ENCODE assay signal across 25 cellular contexts in the genomic region with DNA sequence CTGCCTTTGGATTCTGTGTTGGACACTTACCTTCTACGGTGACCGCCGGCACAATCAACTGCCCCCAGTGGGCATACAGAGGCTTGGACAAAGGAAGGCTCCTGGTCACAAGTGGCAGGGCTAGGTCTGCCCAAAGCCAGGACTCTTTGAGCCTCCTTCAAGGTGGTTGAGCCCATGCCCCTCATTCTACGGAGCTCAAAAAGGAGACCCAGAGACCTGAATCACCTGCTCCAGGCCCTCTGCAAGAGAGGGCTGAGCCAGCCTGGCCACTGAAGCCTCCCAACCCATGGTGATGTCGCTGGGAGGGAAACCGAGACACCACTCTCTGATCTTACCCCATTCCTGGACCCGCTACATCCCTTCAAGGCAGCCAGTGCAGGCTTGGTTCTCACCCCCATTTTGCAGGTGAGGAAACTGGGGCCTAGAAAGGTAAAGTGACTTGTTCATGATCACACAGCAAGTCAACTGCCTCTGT.
DNase-seq lines count a peak whose midpoint lies in the region; ATAC-seq, FAIRE-seq and TF ChIP-seq lines count a peak whose summit lies in the region.
"Had no signal": no experiment of that assay in that cellular context is flagged by ENCODE, and none has a peak within 500 bp of the region (broad histone marks: within the 10 kb centered on the region; RNA-seq: fewer than 3 reads in every experiment).

No MANE protein-coding gene starts in this region.

- TF ChIP-seq POLR2A in HepG2 (IDR thresholded peaks at IDR 0.05; ENCODE audit: insufficient read depth in 1 of 2, low read depth in 2 of 2, low read length in 2 of 2), result no peak
- TF ChIP-seq POLR2A in right lobe of liver (IDR thresholded peaks at IDR 0.05), result no peak
- TF ChIP-seq POLR2A in sigmoid colon (IDR thresholded peaks at IDR 0.05), result no peak
- no peak for TF ChIP-seq POLR2A in vagina (IDR thresholded peaks at IDR 0.05)

- no peak for FAIRE-seq in HepG2 (lab: Jason Lieb, UNC)
- FAIRE-seq: GM12892 had no signal

- H3K4me3 Mint-ChIP-seq in endodermal cell, result no peak overlapping the region
- H3K4me3 Mint-ChIP-seq: B cell had no signal

- in situ Hi-C loops in HepG2 (cut with HindIII; ENCODE audit: extremely low pct_ligation_motif_present, low pct_unique_long_range_greater_than_20kb), result no loop called here

- WGBS in HepG2 (ENCODE audit: low lambda C conversion rate), result 31% methylated on average over 7 of the region's 7 CpGs
- WGBS in right lobe of liver (ENCODE audit: insufficient coverage, low coverage, low lambda C conversion rate, missing lambda C conversion rate), result 100% methylated on average over 3 of the region's 7 CpGs
- 94 to 100% methylated on average over 7 of the region's 7 CpGs for WGBS in endodermal cell (ENCODE audit: insufficient coverage in 1 of 2, insufficient read length in 1 of 2), 2 experiments
- 91 to 95% methylated on average over 7 of the region's 7 CpGs for WGBS in sigmoid colon, 2 donors

- no peaks in the 10 kb centered on the region for H3K79me2 ChIP-seq in HepG2 (ENCODE audit: insufficient read depth, low read length)

- no peak for DNase-seq in HepG2 (ENCODE audit: low spot score)
- DNase-seq in right lobe of liver, result no peak
- DNase-seq in endodermal cell, result peak; percentile 33
- DNase-seq in sigmoid colon, result peak; percentile 55
- DNase-seq in vagina (ENCODE audit: extremely low spot score in 2 of 2), result peak in 1 of 2 donors; percentile 67
- no peak for DNase-seq in germinal center (ENCODE audit: low spot score)
- DNase-seq: Calu3, DMS79 treated with DMSO at 0.1 percent for 48 hours, GF-D8, GOT3, IMR-90, KG1, MG63, NCI-H2029, NCI-H446, NCI-H524 treated with DMSO at 0.1 percent for 48 hours, NCI-H774, PC-3, SK-N-SH had no signal

- H3K4me3 ChIP-seq in HepG2 (replicated peaks in 1 of 3; ENCODE audit: insufficient read depth in 1 of 3, low read depth in 2 of 3, low read length in 3 of 3) (no peak overlapping the region), right lobe of liver (no peak overlapping the region), endodermal cell (ENCODE audit: low read length) (no peak overlapping the region), sigmoid colon (no peak overlapping the region), vagina (no peak overlapping the region)
- H3K4me3 ChIP-seq: MG63 had no signal

- no peak overlapping the region for H3K27ac Mint-ChIP-seq in endodermal cell
- H3K27ac Mint-ChIP-seq: B cell had no signal

- H3K4me1 Mint-ChIP-seq in endodermal cell, result peaks cover 7% of the 10 kb centered on the region
- H3K4me1 Mint-ChIP-seq: B cell had no signal

- H3K36me3 ChIP-seq in HepG2 (replicated peaks in 1 of 2; ENCODE audit: control insufficient read depth in 1 of 2, insufficient read depth in 2 of 2, low read length in 2 of 2) (no peaks in the 10 kb centered on the region), right lobe of liver (no peaks in the 10 kb centered on the region), endodermal cell (ENCODE audit: control insufficient read depth, insufficient read depth, low read length) (no peaks in the 10 kb centered on the region), sigmoid colon (no peaks in the 10 kb centered on the region), vagina (no peaks in the 10 kb centered on the region)
- H3K36me3 ChIP-seq: MG63 had no signal

- H3K9me3 ChIP-seq in HepG2 (ENCODE audit: low read length), result no peaks in the 10 kb centered on the region
- H3K9me3 ChIP-seq in right lobe of liver, result no peaks in the 10 kb centered on the region
- no peaks in the 10 kb centered on the region for H3K9me3 ChIP-seq in endodermal cell (ENCODE audit: control insufficient read depth, low read length)
- no peaks in the 10 kb centered on the region for H3K9me3 ChIP-seq in sigmoid colon
- no peaks in the 10 kb centered on the region for H3K9me3 ChIP-seq in vagina
- H3K9me3 ChIP-seq: MG63, SK-N-SH had no signal

- H3K27ac ChIP-seq in HepG2 (ENCODE audit: extremely low read length, insufficient read depth, low read length) (no peak overlapping the region), right lobe of liver (no peak overlapping the region), endodermal cell (ENCODE audit: low read depth, low read length) (no peak overlapping the region), sigmoid colon (no peak overlapping the region), vagina (peak overlapping the region; percentile 57)
- H3K27ac ChIP-seq: C4-2B had no signal

- TF ChIP-seq EP300 in HepG2 (IDR thresholded peaks at IDR 0.05; ENCODE audit: low read depth in 2 of 2, low read length in 2 of 2) (no peak), HepG2 (CRISPR knock-in tag; IDR thresholded peaks at IDR 0.05; ENCODE audit: borderline replicate concordance) (no peak), sigmoid colon (IDR thresholded peaks at IDR 0.05) (no peak)

- POLR2A ChIA-PET in HepG2 (lab: Yijun Ruan, JAX), result no interaction called here

- H3K4me2 ChIP-seq in HepG2 (ENCODE audit: low read depth, low read length), result no peak overlapping the region
- H3K4me2 ChIP-seq: SK-N-SH had no signal

- H2AFZ ChIP-seq in HepG2 (ENCODE audit: low read length), result no peak overlapping the region

- no TSS peak for BruUV-seq in HepG2 (replicated peaks; lab: Mats Ljungman, UMichigan)

- intact Hi-C loops in HepG2 (cut with micrococcal nuclease; ENCODE audit: unreplicated experiment), result no loop called here
- intact Hi-C loops in right lobe of liver (cut with DNase I), result loop anchor here (10.0 kb wide), 2 partner anchors 79 to 241 kb away; no protein-coding TSS in a partner anchor
- intact Hi-C loops in sigmoid colon (cut with DNase I), result no loop called here
- intact Hi-C loops in vagina (cut with DNase I), result no loop called here

- H3K27me3 ChIP-seq in HepG2 (ENCODE audit: control insufficient read depth in 1 of 2, insufficient read depth in 2 of 2, low read length in 2 of 2) (peaks cover 16 to 80% of the 10 kb centered on the region in 2 experiments), right lobe of liver (no peaks in the 10 kb centered on the region), endodermal cell (ENCODE audit: control insufficient read depth, insufficient read depth, low read length, poor library complexity, severe bottlenecking) (peaks cover 32% of the 10 kb centered on the region), sigmoid colon (peaks cover 0 to 5% (median 0%) of the 10 kb centered on the region in 3 donors), vagina (no peaks in the 10 kb centered on the region)
- H3K27me3 ChIP-seq: MG63 had no signal

- 0 out of 2 replicates have a peak, but pooled peaks cover 3% of the 10 kb centered on the region for H4K20me1 ChIP-seq in HepG2 (ENCODE audit: insufficient read depth, low read length)

- no peak for TF ChIP-seq RAD21 in HepG2 (CRISPR knock-in tag; IDR thresholded peaks at IDR 0.05)

- H3K9me3 Mint-ChIP-seq in endodermal cell, result no peaks in the 10 kb centered on the region

- CTCF ChIA-PET in HepG2 (lab: Yijun Ruan, JAX; ENCODE audit: low intra/inter-chr PET ratio, low total read pairs), result interaction anchor here (1.1 kb wide), 1 partner anchor 119 kb away, joined by 3 read pairs; no protein-coding TSS in a partner anchor

- no peak for TF ChIP-seq CTCF in HepG2 (CRISPR knock-in tag; IDR thresholded peaks at IDR 0.05)
- no peak for TF ChIP-seq CTCF in right lobe of liver (IDR thresholded peaks at IDR 0.05)
- no peak for TF ChIP-seq CTCF in endodermal cell (conservative IDR thresholded peaks at IDR 0.05)
- TF ChIP-seq CTCF in sigmoid colon (IDR thresholded peaks at IDR 0.05), result no peak
- TF ChIP-seq CTCF in vagina (IDR thresholded peaks at IDR 0.05), result no peak

- H3K4me1 ChIP-seq in HepG2 (ENCODE audit: insufficient read depth, low read length) (no peaks in the 10 kb centered on the region), right lobe of liver (no peaks in the 10 kb centered on the region), endodermal cell (ENCODE audit: control insufficient read depth, insufficient read depth, low read length) (no peaks in the 10 kb centered on the region), sigmoid colon (no peaks in the 10 kb centered on the region), vagina (peaks cover 22% of the 10 kb centered on the region)

- ATAC-seq in HepG2 (0 out of 3 replicates have a peak, but pooled peaks have one; percentile 10), right lobe of liver (no peak), GM19395 (IDR thresholded peaks at IDR 0.05; ENCODE audit: unreplicated experiment) (no peak), GM18907 (IDR thresholded peaks at IDR 0.05; ENCODE audit: unreplicated experiment) (no peak)
- ATAC-seq: HCT116, PC-3 had no signal

- H3K36me3 Mint-ChIP-seq in endodermal cell (ENCODE audit: low read depth), result no peaks in the 10 kb centered on the region

- peaks cover 29% of the 10 kb centered on the region for H3K27me3 Mint-ChIP-seq in endodermal cell (ENCODE audit: insufficient read depth)

- H3K9ac ChIP-seq in HepG2 (ENCODE audit: insufficient read depth, low read depth, low read length) (no peak overlapping the region), endodermal cell (ENCODE audit: extremely low read depth, low read length, poor library complexity, severe bottlenecking) (no peak overlapping the region)
- H3K9ac ChIP-seq: SK-N-SH had no signal

TF ChIP-seq in HepG2, 621 proteins besides CTCF, POLR2A, EP300 and RAD21:
- TF ChIP-seq PAX8 (CRISPR knock-in tag; IDR thresholded peaks at IDR 0.05; ENCODE audit: borderline replicate concordance) (no peak), ZNF501 (CRISPR knock-in tag; IDR thresholded peaks at IDR 0.05) (no peak), ZNF629 (CRISPR knock-in tag; conservative IDR thresholded peaks at IDR 0.05) (0 out of 2 replicates have a peak, but pooled peaks have one; percentile 8)

Comparison
In these comparisons a context has a peak if more than half of its experiments do, and no peak if none do; other contexts are left out.
1. intact Hi-C loops: an anchor here in right lobe of liver (10.0 kb wide); none called in HepG2, sigmoid colon and vagina.
2. DNase-seq: peak in endodermal cell (single experiment) and sigmoid colon (single experiment); none in HepG2 (single experiment), right lobe of liver (0 of 3) and germinal center (single experiment).